9 cellular contexts compared by ENCODE assay signal in the genomic region with DNA sequence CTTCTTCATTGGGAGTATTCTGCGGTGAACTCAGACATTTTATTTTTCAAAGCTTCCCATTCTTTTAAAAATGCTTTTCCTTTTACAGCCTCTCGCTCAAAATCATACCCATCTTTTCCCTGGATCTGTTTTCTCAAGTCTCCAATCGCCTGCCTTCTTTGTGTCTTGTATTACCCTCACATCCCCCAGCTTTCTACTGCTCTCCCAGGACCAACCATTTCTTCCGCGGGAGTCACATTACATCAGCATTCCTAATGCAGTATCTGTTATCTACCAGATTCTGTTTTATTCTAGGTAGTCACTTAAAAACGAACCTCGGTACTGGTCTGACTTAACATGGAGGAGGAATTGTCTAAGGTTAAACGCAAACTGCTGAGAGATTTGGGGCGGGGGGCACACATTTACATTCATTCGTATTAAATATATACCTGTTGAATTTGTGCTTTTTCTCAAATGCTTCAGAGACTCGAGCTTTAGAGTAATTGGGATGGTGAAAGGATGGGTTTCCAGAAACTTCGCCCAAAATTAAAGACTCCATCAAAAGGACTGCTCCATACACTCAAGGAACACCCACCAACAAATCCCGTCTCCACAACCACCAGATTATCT. TPM values are rescaled to one million over a fixed set of nuclear protein-coding genes. Genes with fewer than 3 reads are reported as not detected.
A peak's percentile ranks its signal among the peaks of the same experiment; 100 is the strongest.
DNase-seq lines count a peak whose midpoint lies in the region; ATAC-seq lines count a peak whose summit lies in the region.
"Had no signal": no experiment of that assay in that cellular context is flagged by ENCODE, and none has a peak within 500 bp of the region (broad histone marks: within the 10 kb centered on the region; RNA-seq: fewer than 3 reads in every experiment).

No MANE protein-coding gene starts in this region.

- no peaks in the 10 kb centered on the region for H3K36me3 Mint-ChIP-seq in activated naive CD8-positive, alpha-beta T cell treated with anti-CD3 and anti-CD28 coated beads for 36 hours
- no peaks in the 10 kb centered on the region for H3K36me3 Mint-ChIP-seq in stimulated activated effector memory CD8-positive, alpha-beta T cell treated with anti-CD3 and anti-CD28 coated beads, Interleukin-12 subunit alpha, Interleukin-12 subunit beta, amount 100 ng/mL, for 72 hours

- no peak overlapping the region for H3K27ac Mint-ChIP-seq in activated naive CD8-positive, alpha-beta T cell treated with anti-CD3 and anti-CD28 coated beads for 36 hours
- H3K27ac Mint-ChIP-seq in stimulated activated effector memory CD8-positive, alpha-beta T cell treated with anti-CD3 and anti-CD28 coated beads, Interleukin-12 subunit alpha, Interleukin-12 subunit beta, amount 100 ng/mL, for 72 hours = no peak overlapping the region

- peaks cover 61% of the 10 kb centered on the region for H3K27me3 Mint-ChIP-seq in activated naive CD8-positive, alpha-beta T cell treated with anti-CD3 and anti-CD28 coated beads for 36 hours

- no peak for ATAC-seq in HG02588 (IDR thresholded peaks at IDR 0.05; ENCODE audit: unreplicated experiment)
- no peak for ATAC-seq in GM19397 (IDR thresholded peaks at IDR 0.05; ENCODE audit: unreplicated experiment)
- no peak for ATAC-seq in stimulated activated effector memory CD8-positive, alpha-beta T cell treated with anti-CD3 and anti-CD28 coated beads, Interleukin-12 subunit alpha, Interleukin-12 subunit beta, amount 100 ng/mL, for 72 hours

- no peaks in the 10 kb centered on the region for H3K9me3 Mint-ChIP-seq in activated naive CD8-positive, alpha-beta T cell treated with anti-CD3 and anti-CD28 coated beads for 36 hours
- no peaks in the 10 kb centered on the region for H3K9me3 Mint-ChIP-seq in stimulated activated effector memory CD8-positive, alpha-beta T cell treated with anti-CD3 and anti-CD28 coated beads, Interleukin-12 subunit alpha, Interleukin-12 subunit beta, amount 100 ng/mL, for 72 hours

- H3K4me1 Mint-ChIP-seq in activated naive CD8-positive, alpha-beta T cell treated with anti-CD3 and anti-CD28 coated beads for 36 hours = peaks cover 8% of the 10 kb centered on the region
- no peaks in the 10 kb centered on the region for H3K4me1 Mint-ChIP-seq in stimulated activated effector memory CD8-positive, alpha-beta T cell treated with anti-CD3 and anti-CD28 coated beads, Interleukin-12 subunit alpha, Interleukin-12 subunit beta, amount 100 ng/mL, for 72 hours

- DNase-seq in A172 (ENCODE audit: low spot score) = peak; percentile 31
- peak; percentile 60 for DNase-seq in H4 (ENCODE audit: low spot score)
- no peak for DNase-seq in activated naive CD8-positive, alpha-beta T cell treated with anti-CD3 and anti-CD28 coated beads for 36 hours
- DNase-seq in kidney tubule cell (ENCODE audit: low spot score) = peak; percentile 29
- DNase-seq in stimulated activated effector memory CD8-positive, alpha-beta T cell treated with anti-CD3 and anti-CD28 coated beads, Interleukin-12 subunit alpha, Interleukin-12 subunit beta, amount 100 ng/mL, for 72 hours (ENCODE audit: low spot score in 2 of 2) = no peak
- DNase-seq in D341Med (ENCODE audit: low spot score) = no peak
- DNase-seq: activated CD4-positive, alpha-beta T cell treated with anti-CD3 and anti-CD28 coated beads, Interleukin-2, amount 50 U/mL, for 1 hour had no signal

- H3K4me3 Mint-ChIP-seq in activated naive CD8-positive, alpha-beta T cell treated with anti-CD3 and anti-CD28 coated beads for 36 hours = peak overlapping the region; percentile 43
- no peak overlapping the region for H3K4me3 Mint-ChIP-seq in stimulated activated effector memory CD8-positive, alpha-beta T cell treated with anti-CD3 and anti-CD28 coated beads, Interleukin-12 subunit alpha, Interleukin-12 subunit beta, amount 100 ng/mL, for 72 hours

RNA-seq across cellular contexts. Expression of a gene that starts 0.5 kb away (rescaled TPM):
- 2,111 and 2,441 TPM in 2 replicates for total RNA-seq in A172 (2014; rRNA removed; shearing (Covaris generic))
- 3,870 and 4,075 TPM in 2 replicates for total RNA-seq in H4 (2014; rRNA removed; shearing (Covaris generic))
- 1 to 10 TPM; 6.2 to 7.5 TPM for total RNA-seq in activated naive CD8-positive, alpha-beta T cell treated with anti-CD3 and anti-CD28 coated beads for 36 hours

RNA-seq across cellular contexts. Expression of a gene that starts 41.9 kb away (rescaled TPM):
- total RNA-seq in A172 (2014; rRNA removed; shearing (Covaris generic)) = 49.1 and 56.8 TPM in 2 replicates
- total RNA-seq in H4 (2014; rRNA removed; shearing (Covaris generic)) = 25.5 and 25.7 TPM in 2 replicates
- 1 to 10 TPM; 3.1 to 5.5 TPM for total RNA-seq in activated naive CD8-positive, alpha-beta T cell treated with anti-CD3 and anti-CD28 coated beads for 36 hours

Comparison
In these comparisons a context has a peak if more than half of its experiments do, and no peak if none do; other contexts are left out.
1. DNase-seq: peak in A172 (single experiment), H4 (single experiment) and kidney tubule cell (single experiment); none in activated naive CD8-positive, alpha-beta T cell treated with anti-CD3 and anti-CD28 coated beads for 36 hours (single experiment), stimulated activated effector memory CD8-positive, alpha-beta T cell treated with anti-CD3 and anti-CD28 coated beads, Interleukin-12 subunit alpha, Interleukin-12 subunit beta, amount 100 ng/mL, for 72 hours (0 of 2) and D341Med (single experiment).
2. RNA of a gene that starts 0.5 kb away (total RNA-seq): 3,870 to 4,075 TPM in H4 and 2,111 to 2,441 TPM in A172; 6.2 to 7.5 TPM in activated naive CD8-positive, alpha-beta T cell treated with anti-CD3 and anti-CD28 coated beads for 36 hours; every median in the first group is over 100 times any median in the second.